14 cellular contexts compared by ENCODE assay signal in the genomic region with DNA sequence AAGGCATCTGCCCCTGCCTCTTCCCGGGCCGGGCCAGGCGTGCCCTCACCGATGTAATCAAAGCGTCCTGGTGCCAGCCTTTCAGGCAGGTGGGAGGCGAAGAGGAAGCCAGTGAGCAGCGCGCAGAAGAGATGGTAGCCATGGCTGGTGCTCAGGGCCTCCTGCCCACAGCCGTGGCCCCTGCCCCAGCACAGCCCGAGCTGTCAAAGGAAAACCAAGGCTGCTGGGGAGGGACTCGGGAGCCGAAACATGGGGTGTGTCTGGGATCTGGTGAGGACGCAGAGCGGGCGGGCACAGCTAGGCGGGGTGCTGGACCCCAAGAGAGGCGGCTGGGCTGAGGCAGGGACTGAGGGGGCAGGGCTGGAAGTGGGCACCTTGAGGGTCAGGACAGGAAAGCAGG. TPM values are rescaled to one million over a fixed set of nuclear protein-coding genes. Genes with fewer than 3 reads are reported as not detected.
DNase-seq lines count a peak whose midpoint lies in the region; ATAC-seq and TF ChIP-seq lines count a peak whose summit lies in the region.
"Had no signal": no experiment of that assay in that cellular context is flagged by ENCODE, and none has a peak within 500 bp of the region (broad histone marks: within the 10 kb centered on the region; RNA-seq: fewer than 3 reads in every experiment).

No MANE protein-coding gene starts in this region.

- H3K4me3 ChIP-seq in CD4-positive, CD25-positive, alpha-beta regulatory T cell (ENCODE audit: low read depth, low read length): no peak overlapping the region
- no peak overlapping the region for H3K4me3 ChIP-seq in DOHH2 (ENCODE audit: low read length)

- H3K36me3 ChIP-seq in CD4-positive, CD25-positive, alpha-beta regulatory T cell (ENCODE audit: control insufficient read depth, insufficient read depth, low read length): peaks cover 3% of the 10 kb centered on the region
- H3K36me3 ChIP-seq in DOHH2 (ENCODE audit: control insufficient read depth, low read length): peaks cover 8% of the 10 kb centered on the region

- no peaks in the 10 kb centered on the region for H3K9me3 Mint-ChIP-seq in CD4-positive, CD25-positive, alpha-beta regulatory T cell
- H3K9me3 Mint-ChIP-seq in activated naive CD8-positive, alpha-beta T cell (ENCODE audit: low read depth): no peaks in the 10 kb centered on the region
- H3K9me3 Mint-ChIP-seq in natural killer cell treated with Interleukin-12 subunit alpha and Interleukin-12 subunit beta and Interleukin-15 and Interleukin-18, amount 100 ng/mL, for 72 hours: no peaks in the 10 kb centered on the region
- H3K9me3 Mint-ChIP-seq in chondrocyte (ENCODE audit: low read depth): no peaks in the 10 kb centered on the region

- H3K27me3 Mint-ChIP-seq in CD4-positive, CD25-positive, alpha-beta regulatory T cell: no peaks in the 10 kb centered on the region
- no peaks in the 10 kb centered on the region for H3K27me3 Mint-ChIP-seq in activated naive CD8-positive, alpha-beta T cell
- H3K27me3 Mint-ChIP-seq in natural killer cell treated with Interleukin-12 subunit alpha and Interleukin-12 subunit beta and Interleukin-15 and Interleukin-18, amount 100 ng/mL, for 72 hours: no peaks in the 10 kb centered on the region
- no peaks in the 10 kb centered on the region for H3K27me3 Mint-ChIP-seq in chondrocyte (ENCODE audit: low read depth)

- TF ChIP-seq CTCF in DOHH2 (IDR thresholded peaks at IDR 0.05; ENCODE audit: low read depth, low read length, poor library complexity, severe bottlenecking): no peak
- no peak for TF ChIP-seq CTCF in chondrocyte (IDR thresholded peaks at IDR 0.05)

- H3K4me3 Mint-ChIP-seq in CD4-positive, CD25-positive, alpha-beta regulatory T cell: peak overlapping the region in 3 of 4 donors; percentile 32 to 74 (median 53)
- peak overlapping the region; percentile 81 for H3K4me3 Mint-ChIP-seq in activated naive CD8-positive, alpha-beta T cell
- peak overlapping the region; percentile 81 for H3K4me3 Mint-ChIP-seq in natural killer cell treated with Interleukin-12 subunit alpha and Interleukin-12 subunit beta and Interleukin-15 and Interleukin-18, amount 100 ng/mL, for 72 hours
- no peak overlapping the region for H3K4me3 Mint-ChIP-seq in chondrocyte (ENCODE audit: unreplicated experiment)

- H3K9me2 ChIP-seq in DOHH2 (replicated peaks; ENCODE audit: control insufficient read depth, low read length): no peaks in the 10 kb centered on the region

- H3K79me2 ChIP-seq in DOHH2 (ENCODE audit: control insufficient read depth, low read length): no peaks in the 10 kb centered on the region

- no peaks in the 10 kb centered on the region for H4K20me1 ChIP-seq in DOHH2 (ENCODE audit: control insufficient read depth, insufficient read depth, low read depth, low read length)

- no peaks in the 10 kb centered on the region for H3K27me3 ChIP-seq in CD4-positive, CD25-positive, alpha-beta regulatory T cell (ENCODE audit: control insufficient read depth, insufficient read depth, low read length)
- H3K27me3 ChIP-seq in DOHH2 (ENCODE audit: control insufficient read depth, low read length): peaks cover 11% of the 10 kb centered on the region

- peak overlapping the region; percentile 74 for H3K4me2 ChIP-seq in DOHH2 (ENCODE audit: low read length)

- peaks cover 0 to 14% (median 11%) of the 10 kb centered on the region in 4 donors for H3K4me1 Mint-ChIP-seq in CD4-positive, CD25-positive, alpha-beta regulatory T cell
- H3K4me1 Mint-ChIP-seq in activated naive CD8-positive, alpha-beta T cell (ENCODE audit: low read depth): peaks cover 17% of the 10 kb centered on the region
- H3K4me1 Mint-ChIP-seq in natural killer cell treated with Interleukin-12 subunit alpha and Interleukin-12 subunit beta and Interleukin-15 and Interleukin-18, amount 100 ng/mL, for 72 hours (ENCODE audit: low read depth in 2 of 2): peaks cover 13 to 21% of the 10 kb centered on the region in 2 donors
- H3K4me1 Mint-ChIP-seq in chondrocyte (ENCODE audit: low read depth): peaks cover 13% of the 10 kb centered on the region

- no peak for DNase-seq in CD4-positive, CD25-positive, alpha-beta regulatory T cell
- DNase-seq in natural killer cell treated with Interleukin-12 subunit alpha and Interleukin-12 subunit beta and Interleukin-15 and Interleukin-18, amount 100 ng/mL, for 72 hours (ENCODE audit: low spot score): no peak
- DNase-seq in NCI-H524 treated with DMSO at 0.1 percent for 48 hours (lab: John Stamatoyannopoulos, UW): no peak
- no peak for DNase-seq in chondrocyte (ENCODE audit: low spot score)
- DNase-seq: gastrocnemius medialis; Kasumi-1; mammary epithelial cell; NCI-H1694; occipital lobe; SHP77 treated with DMSO at 0.1 percent for 48 hours; stimulated activated CD4-positive, alpha-beta T cell treated with anti-CD3 and anti-CD28 coated beads, Interleukin-4, amount 100 ng/mL, for 1 hour had no signal

- peaks cover 6% of the 10 kb centered on the region for H3F3A ChIP-seq in DOHH2 (ENCODE audit: control insufficient read depth, insufficient read depth)

- H3K27ac ChIP-seq in CD4-positive, CD25-positive, alpha-beta regulatory T cell (ENCODE audit: insufficient read depth, low read length, poor library complexity, severe bottlenecking): no peak overlapping the region
- H3K27ac ChIP-seq in DOHH2 (ENCODE audit: low read depth, low read length): no peak overlapping the region
- H3K27ac ChIP-seq: gastrocnemius medialis had no signal

- no peaks in the 10 kb centered on the region for H3K9me3 ChIP-seq in CD4-positive, CD25-positive, alpha-beta regulatory T cell (ENCODE audit: control insufficient read depth in 2 of 2, low read length in 2 of 2)
- H3K9me3 ChIP-seq in DOHH2 (ENCODE audit: control insufficient read depth, insufficient read depth, low read length): no peaks in the 10 kb centered on the region
- H3K9me3 ChIP-seq: gastrocnemius medialis had no signal

- ATAC-seq in CD4-positive, CD25-positive, alpha-beta regulatory T cell (ENCODE audit: low read depth in 2 of 2): no peak
- ATAC-seq in natural killer cell treated with Interleukin-12 subunit alpha and Interleukin-12 subunit beta and Interleukin-15 and Interleukin-18, amount 100 ng/mL, for 72 hours: no peak
- no peak for ATAC-seq in GM18870 (IDR thresholded peaks at IDR 0.05; ENCODE audit: unreplicated experiment)

- peaks cover 21% of the 10 kb centered on the region for H3K4me1 ChIP-seq in CD4-positive, CD25-positive, alpha-beta regulatory T cell (ENCODE audit: control insufficient read depth, insufficient read depth, low read length, poor library complexity, severe bottlenecking)
- H3K4me1 ChIP-seq in DOHH2 (ENCODE audit: control insufficient read depth, low read length): peaks cover 27% of the 10 kb centered on the region

- peaks cover 3% of the 10 kb centered on the region for H3K36me3 Mint-ChIP-seq in CD4-positive, CD25-positive, alpha-beta regulatory T cell
- H3K36me3 Mint-ChIP-seq in activated naive CD8-positive, alpha-beta T cell: no peaks in the 10 kb centered on the region
- peaks cover 4% of the 10 kb centered on the region for H3K36me3 Mint-ChIP-seq in natural killer cell treated with Interleukin-12 subunit alpha and Interleukin-12 subunit beta and Interleukin-15 and Interleukin-18, amount 100 ng/mL, for 72 hours
- H3K36me3 Mint-ChIP-seq in chondrocyte (ENCODE audit: low read depth): peaks cover 3% of the 10 kb centered on the region

- H3K27ac Mint-ChIP-seq in CD4-positive, CD25-positive, alpha-beta regulatory T cell: peak overlapping the region; percentile 62 to 79 (median 72)
- no peak overlapping the region for H3K27ac Mint-ChIP-seq in activated naive CD8-positive, alpha-beta T cell
- H3K27ac Mint-ChIP-seq in natural killer cell treated with Interleukin-12 subunit alpha and Interleukin-12 subunit beta and Interleukin-15 and Interleukin-18, amount 100 ng/mL, for 72 hours: no peak overlapping the region
- H3K27ac Mint-ChIP-seq in chondrocyte (ENCODE audit: unreplicated experiment): no peak overlapping the region

RNA-seq across cellular contexts. Expression of gene BGLAP, which starts 2.7 kb away (rescaled TPM):
- 1.1 TPM for total RNA-seq in CD4-positive, CD25-positive, alpha-beta regulatory T cell
- not detected for polyA plus RNA-seq in CD4-positive, CD25-positive, alpha-beta regulatory T cell
- 1 to 10 TPM; 1.8 to 2.3 TPM for total RNA-seq in natural killer cell treated with Interleukin-12 subunit alpha and Interleukin-12 subunit beta and Interleukin-15 and Interleukin-18, amount 100 ng/mL, for 72 hours
- total RNA-seq in chondrocyte: 0.82 TPM in 1 of 3 replicates, not detected in the others
- total RNA-seq: gastrocnemius medialis, mammary epithelial cell, occipital lobe had no signal

RNA-seq across cellular contexts. Expression of gene PAQR6, which starts 3.1 kb away (rescaled TPM):
- 3.7 TPM for total RNA-seq in CD4-positive, CD25-positive, alpha-beta regulatory T cell
- polyA plus RNA-seq in CD4-positive, CD25-positive, alpha-beta regulatory T cell: 1 to 10 TPM in 1 of 4 donors, under 1 TPM in 3; 0.13 to 2.0 (median 0.57) TPM
- total RNA-seq in natural killer cell treated with Interleukin-12 subunit alpha and Interleukin-12 subunit beta and Interleukin-15 and Interleukin-18, amount 100 ng/mL, for 72 hours: 1 to 10 TPM; 5.9 to 9.5 TPM
- total RNA-seq in chondrocyte: 4.9 to 6.9 TPM (median 4.9 TPM) in 3 replicates

RNA-seq across cellular contexts. Expression of gene PMF1, which starts 31.9 kb away (rescaled TPM):
- total RNA-seq in CD4-positive, CD25-positive, alpha-beta regulatory T cell: 69.3 TPM
- 10 to 100 TPM; 70.6 to 89.9 (median 88.7) TPM for polyA plus RNA-seq in CD4-positive, CD25-positive, alpha-beta regulatory T cell
- 100 to 1,000 TPM in 1 of 2 donors, 10 to 100 TPM in 1; 90.6 to 105 TPM for total RNA-seq in natural killer cell treated with Interleukin-12 subunit alpha and Interleukin-12 subunit beta and Interleukin-15 and Interleukin-18, amount 100 ng/mL, for 72 hours
- 35.8 to 40.5 TPM (median 38.6 TPM) in 3 replicates for total RNA-seq in chondrocyte

RNA-seq across cellular contexts. Expression of gene SMG5, which starts 37.9 kb away (rescaled TPM):
- total RNA-seq in CD4-positive, CD25-positive, alpha-beta regulatory T cell: 64.0 TPM
- 10 to 100 TPM; 12.0 to 14.4 (median 14.1) TPM for polyA plus RNA-seq in CD4-positive, CD25-positive, alpha-beta regulatory T cell
- 100 to 1,000 TPM in 1 of 2 donors, 10 to 100 TPM in 1; 89.3 to 130 TPM for total RNA-seq in natural killer cell treated with Interleukin-12 subunit alpha and Interleukin-12 subunit beta and Interleukin-15 and Interleukin-18, amount 100 ng/mL, for 72 hours
- total RNA-seq in chondrocyte: 65.9 to 76.1 TPM (median 73.5 TPM) in 3 replicates

RNA-seq across cellular contexts. Expression of gene TMEM79, which starts 39.4 kb away (rescaled TPM):
- total RNA-seq in CD4-positive, CD25-positive, alpha-beta regulatory T cell: 5.1 TPM
- 1 to 10 TPM; 1.7 to 6.2 (median 5.3) TPM for polyA plus RNA-seq in CD4-positive, CD25-positive, alpha-beta regulatory T cell
- 10 to 100 TPM in 1 of 2 donors, 1 to 10 TPM in 1; 6.4 to 12.0 TPM for total RNA-seq in natural killer cell treated with Interleukin-12 subunit alpha and Interleukin-12 subunit beta and Interleukin-15 and Interleukin-18, amount 100 ng/mL, for 72 hours
- total RNA-seq in chondrocyte: 1.7 to 3.1 TPM (median 2.5 TPM) in 3 replicates

Comparison
In these comparisons a context has a peak if more than half of its experiments do, and no peak if none do; other contexts are left out.
1. H3K27ac Mint-ChIP-seq: peak in CD4-positive, CD25-positive, alpha-beta regulatory T cell (3 of 3); none in activated naive CD8-positive, alpha-beta T cell (single experiment), natural killer cell treated with Interleukin-12 subunit alpha and Interleukin-12 subunit beta and Interleukin-15 and Interleukin-18, amount 100 ng/mL, for 72 hours (0 of 2) and chondrocyte (single experiment).